In the genomic region with DNA sequence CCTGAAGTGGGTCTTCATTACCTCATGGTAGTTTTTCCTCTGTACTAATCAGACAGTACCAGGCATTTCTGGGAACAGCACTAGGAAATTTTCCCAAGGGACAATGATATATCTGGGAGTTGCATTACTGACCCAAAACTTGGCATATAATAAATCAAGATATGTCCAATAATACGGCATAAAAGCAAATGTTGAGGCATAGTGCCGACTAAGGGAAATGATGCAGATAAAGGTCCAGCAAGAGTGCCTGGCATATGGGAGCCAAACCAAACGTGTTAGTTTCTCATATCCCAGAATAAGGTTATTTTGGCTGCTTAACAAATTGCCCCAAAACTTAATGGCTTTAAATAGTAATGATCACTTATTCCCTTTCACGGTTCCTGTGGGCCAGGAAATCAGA, we compare ENCODE assay signal across 35 cellular contexts.
"Had no signal": no experiment of that assay in that cellular context is flagged by ENCODE, and none has a peak within 500 bp of the region (broad histone marks: within the 10 kb centered on the region; RNA-seq: fewer than 3 reads in every experiment).

No MANE protein-coding gene starts in this region.

- H3K27me3 ChIP-seq: body of pancreas, brain microvascular endothelial cell, breast epithelium had no signal

- H3K27ac ChIP-seq: adrenal gland, body of pancreas, brain microvascular endothelial cell, breast epithelium, VCaP had no signal

- DNase-seq: activated B cell treated with CpG ODN at 0.5 μM for 24 hours; activated CD4-positive, alpha-beta memory T cell treated with anti-CD3 and anti-CD28 coated beads for 36 hours; activated CD4-positive, alpha-beta T cell treated with anti-CD3 and anti-CD28 coated beads for 4 hours; activated CD4-positive, alpha-beta T cell treated with anti-CD3 and anti-CD28 coated beads, Interleukin-2, amount 10 ng/mL, durations not matched to agents 24 days and 14 days; activated CD4-positive, alpha-beta T cell treated with anti-CD3 and anti-CD28 coated beads, Interleukin-2, amount 50 U/mL, for 1 hour; activated CD4-positive, alpha-beta T cell treated with anti-CD3 and anti-CD28 coated beads, Interleukin-2, amount 50 U/mL, for 4 hours; activated CD4-positive, CD25-positive, alpha-beta regulatory T cell treated with anti-CD3 and anti-CD28 coated beads, Interleukin-2, amount 50 U/mL, for 72 hours; activated CD8-positive, alpha-beta memory T cell treated with anti-CD3 and anti-CD28 coated beads, Interleukin-2, amount 50 U/mL, for 4 hours; activated CD8-positive, alpha-beta T cell treated with anti-CD3 and anti-CD28 coated beads for 36 hours; activated effector memory CD4-positive, alpha-beta T cell treated with anti-CD3 and anti-CD28 coated beads, Interleukin-2, amount 50 U/mL, for 16 hours; activated gamma-delta T cell treated with Interleukin-2 at 50 U/mL for 16 hours; activated naive CD4-positive, alpha-beta T cell; activated naive CD4-positive, alpha-beta T cell treated with anti-CD3 and anti-CD28 coated beads for 36 hours; activated naive CD4-positive, alpha-beta T cell treated with anti-CD3 and anti-CD28 coated beads, Interleukin-2, amount 50 U/mL, for 16 hours; activated naive CD8-positive, alpha-beta T cell treated with anti-CD3 and anti-CD28 coated beads for 36 hours; activated T-cell treated with anti-CD3 and anti-CD28 coated beads for 4 hours; activated T-cell treated with anti-CD3 and anti-CD28 coated beads, Interleukin-2, amount 50 U/mL, for 1 hour; activated T-cell treated with anti-CD3 and anti-CD28 coated beads, Interleukin-2, amount 50 U/mL, for 4 hours; activated T-cell treated with anti-CD3 and anti-CD28 coated beads, Interleukin-2, amount 50 U/mL, for 72 hours; adrenal gland; amniotic stem cell; aorta; body of pancreas; brain microvascular endothelial cell; central memory CD4-positive, alpha-beta T cell; T-helper 2 cell; T-helper 9 cell had no signal

- H3K9me3 Mint-ChIP-seq: activated B cell treated with CpG ODN at 0.5 μM for 24 hours; activated CD4-positive, alpha-beta memory T cell treated with anti-CD3 and anti-CD28 coated beads for 36 hours; activated CD4-positive, alpha-beta T cell treated with anti-CD3 and anti-CD28 coated beads, Interleukin-2, amount 10 ng/mL, durations not matched to agents 24 days and 14 days; activated CD8-positive, alpha-beta T cell treated with anti-CD3 and anti-CD28 coated beads for 36 hours; activated naive CD4-positive, alpha-beta T cell treated with anti-CD3 and anti-CD28 coated beads for 36 hours; activated naive CD4-positive, alpha-beta T cell treated with anti-CD3 and anti-CD28 coated beads, Interleukin-2, amount 50 U/mL, for 72 hours; activated naive CD8-positive, alpha-beta T cell treated with anti-CD3 and anti-CD28 coated beads for 36 hours; activated T-cell treated with anti-CD3 and anti-CD28 coated beads, Interleukin-2, amount 50 U/mL, for 4 hours; activated T-cell treated with anti-CD3 and anti-CD28 coated beads, Interleukin-2, amount 50 U/mL, for 72 hours; activated T-helper 1 cell treated with anti-CD3 and anti-CD28 coated beads, Interleukin-12 subunit alpha, Interleukin-12 subunit beta, Interleukin-2, Interleukin-4 antibody, amounts not matched to agents 30 ng/mL and 10 ng/mL and 1 ng/mL, durations not matched to agents 14 hours and 24 hours and 36 hours; activated T-helper 17 cell treated with anti-CD3 and anti-CD28 coated beads, Interleukin-2, amount 50 U/mL, for 72 hours; T-helper 1 cell treated with Interleukin-12 subunit alpha and Interleukin-12 subunit beta and Interleukin-4 antibody, amounts not matched to agents 30 μg/mL and 1 μg/mL, for 36 hours; T-helper 2 cell treated with Interferon-gamma antibody and Interleukin-4, amounts not matched to agents 5 μg/mL and 100 μg/mL, for 36 hours had no signal

- H3K4me1 Mint-ChIP-seq: activated B cell treated with CpG ODN at 0.5 μM for 24 hours; activated CD4-positive, alpha-beta T cell treated with anti-CD3 and anti-CD28 coated beads, Interleukin-2, amount 10 ng/mL, durations not matched to agents 24 days and 14 days; activated naive CD8-positive, alpha-beta T cell treated with anti-CD3 and anti-CD28 coated beads for 36 hours; activated T-helper 17 cell treated with anti-CD3 and anti-CD28 coated beads, Interleukin-2, amount 50 U/mL, for 72 hours had no signal

- H3K4me3 ChIP-seq: adrenal gland, body of pancreas, breast epithelium had no signal

- ATAC-seq: activated CD8-positive, alpha-beta T cell treated with anti-CD3 and anti-CD28 coated beads for 36 hours; activated naive CD4-positive, alpha-beta T cell treated with anti-CD3 and anti-CD28 coated beads, Interleukin-2, amount 50 U/mL, for 72 hours; activated T-cell treated with anti-CD3 and anti-CD28 coated beads, Interleukin-2, amount 50 U/mL, for 4 hours; activated T-cell treated with anti-CD3 and anti-CD28 coated beads, Interleukin-2, amount 50 U/mL, for 72 hours; activated T-helper 17 cell treated with anti-CD3 and anti-CD28 coated beads, Interleukin-2, amount 50 U/mL, for 72 hours; body of pancreas had no signal

- FAIRE-seq: astrocyte had no signal

- H3K9me3 ChIP-seq: adrenal gland, body of pancreas, breast epithelium had no signal

- H3K36me3 ChIP-seq: adrenal gland, brain microvascular endothelial cell, breast epithelium had no signal

- H3K36me3 Mint-ChIP-seq: activated CD4-positive, alpha-beta memory T cell treated with anti-CD3 and anti-CD28 coated beads for 36 hours; activated naive CD4-positive, alpha-beta T cell treated with anti-CD3 and anti-CD28 coated beads, Interleukin-2, amount 50 U/mL, for 72 hours; activated naive CD8-positive, alpha-beta T cell treated with anti-CD3 and anti-CD28 coated beads for 36 hours had no signal

- H3K4me3 Mint-ChIP-seq: activated B cell treated with CpG ODN at 0.5 μM for 24 hours; activated CD4-positive, alpha-beta memory T cell treated with anti-CD3 and anti-CD28 coated beads for 36 hours; activated CD4-positive, alpha-beta T cell treated with anti-CD3 and anti-CD28 coated beads, Interleukin-2, amount 10 ng/mL, durations not matched to agents 24 days and 14 days; activated CD8-positive, alpha-beta T cell treated with anti-CD3 and anti-CD28 coated beads for 36 hours; activated naive CD4-positive, alpha-beta T cell treated with anti-CD3 and anti-CD28 coated beads for 36 hours; activated naive CD8-positive, alpha-beta T cell treated with anti-CD3 and anti-CD28 coated beads for 36 hours; activated T-cell treated with anti-CD3 and anti-CD28 coated beads, Interleukin-2, amount 50 U/mL, for 4 hours; activated T-cell treated with anti-CD3 and anti-CD28 coated beads, Interleukin-2, amount 50 U/mL, for 72 hours; activated T-helper 1 cell treated with anti-CD3 and anti-CD28 coated beads, Interleukin-12 subunit alpha, Interleukin-12 subunit beta, Interleukin-2, Interleukin-4 antibody, amounts not matched to agents 30 ng/mL and 10 ng/mL and 1 ng/mL, durations not matched to agents 14 hours and 24 hours and 36 hours; activated T-helper 17 cell treated with anti-CD3 and anti-CD28 coated beads, Interleukin-2, amount 50 U/mL, for 72 hours; T-helper 1 cell treated with Interleukin-12 subunit alpha and Interleukin-12 subunit beta and Interleukin-4 antibody, amounts not matched to agents 30 μg/mL and 1 μg/mL, for 36 hours; T-helper 2 cell treated with Interferon-gamma antibody and Interleukin-4, amounts not matched to agents 5 μg/mL and 100 μg/mL, for 36 hours had no signal

- H3K27ac Mint-ChIP-seq: activated B cell treated with CpG ODN at 0.5 μM for 24 hours; activated CD4-positive, alpha-beta memory T cell treated with anti-CD3 and anti-CD28 coated beads for 36 hours; activated CD4-positive, alpha-beta T cell treated with anti-CD3 and anti-CD28 coated beads, Interleukin-2, amount 10 ng/mL, durations not matched to agents 24 days and 14 days; activated CD8-positive, alpha-beta T cell treated with anti-CD3 and anti-CD28 coated beads for 36 hours; activated naive CD4-positive, alpha-beta T cell treated with anti-CD3 and anti-CD28 coated beads for 36 hours; activated naive CD4-positive, alpha-beta T cell treated with anti-CD3 and anti-CD28 coated beads, Interleukin-2, amount 50 U/mL, for 72 hours; activated naive CD8-positive, alpha-beta T cell treated with anti-CD3 and anti-CD28 coated beads for 36 hours; activated T-cell treated with anti-CD3 and anti-CD28 coated beads, Interleukin-2, amount 50 U/mL, for 72 hours; activated T-helper 1 cell treated with anti-CD3 and anti-CD28 coated beads, Interleukin-12 subunit alpha, Interleukin-12 subunit beta, Interleukin-2, Interleukin-4 antibody, amounts not matched to agents 30 ng/mL and 10 ng/mL and 1 ng/mL, durations not matched to agents 14 hours and 24 hours and 36 hours; activated T-helper 17 cell treated with anti-CD3 and anti-CD28 coated beads, Interleukin-2, amount 50 U/mL, for 72 hours; T-helper 1 cell treated with Interleukin-12 subunit alpha and Interleukin-12 subunit beta and Interleukin-4 antibody, amounts not matched to agents 30 μg/mL and 1 μg/mL, for 36 hours; T-helper 2 cell treated with Interferon-gamma antibody and Interleukin-4, amounts not matched to agents 5 μg/mL and 100 μg/mL, for 36 hours had no signal

- H3K4me1 ChIP-seq: adrenal gland, body of pancreas, breast epithelium had no signal
